ENCODE assay signal across 9 cellular contexts in genomic region chr6:156808287-156808686, GRCh38. TPM values are rescaled to one million over a fixed set of nuclear protein-coding genes. Genes with fewer than 3 reads are reported as not detected.
DNase-seq lines count a peak whose midpoint lies in the region; ATAC-seq, FAIRE-seq and TF ChIP-seq lines count a peak whose summit lies in the region.
"Had no signal": no experiment of that assay in that cellular context is flagged by ENCODE, and none has a peak within 500 bp of the region (broad histone marks: within the 10 kb centered on the region; RNA-seq: fewer than 3 reads in every experiment).

No MANE protein-coding gene starts in this region.

- H3K36me3 Mint-ChIP-seq in activated CD4-positive, alpha-beta T cell treated with anti-CD3 and anti-CD28 coated beads for 36 hours (ENCODE audit: low read depth), result peaks cover 20% of the 10 kb centered on the region
- no peaks in the 10 kb centered on the region for H3K36me3 Mint-ChIP-seq in chondrocyte (ENCODE audit: low read depth)

- peaks cover 6% of the 10 kb centered on the region for H3K9me3 Mint-ChIP-seq in activated CD4-positive, alpha-beta T cell treated with anti-CD3 and anti-CD28 coated beads for 36 hours (ENCODE audit: low read depth)
- peaks cover 3% of the 10 kb centered on the region for H3K9me3 Mint-ChIP-seq in chondrocyte (ENCODE audit: low read depth)

- CTCF ChIA-PET in activated CD4-positive, alpha-beta T cell treated with anti-CD3 and anti-CD28 coated beads for 36 hours (lab: Charles Lee), result no interaction called here

- H3K27ac ChIP-seq in temporal lobe (ENCODE audit: low read depth, low read length) (peak overlapping the region; percentile 40), kidney (ENCODE audit: low read depth in 2 of 2, low read length in 2 of 2) (no peak overlapping the region)

- no peak overlapping the region for H3K4me3 ChIP-seq in kidney (ENCODE audit: low read length in 2 of 2)

- H3K4me1 ChIP-seq in kidney (ENCODE audit: control insufficient read depth in 1 of 2, insufficient read depth in 1 of 2, low read depth in 1 of 2, low read length in 2 of 2), result peaks cover 5 to 17% of the 10 kb centered on the region in 2 donors

- no peak for DNase-seq in activated CD4-positive, alpha-beta T cell treated with anti-CD3 and anti-CD28 coated beads for 36 hours
- no peak for DNase-seq in activated CD4-positive, alpha-beta T cell treated with anti-CD3 and anti-CD28 coated beads for 4 hours
- DNase-seq in NCI-H526 treated with DMSO at 0.1 percent for 48 hours (lab: John Stamatoyannopoulos, UW) (peak; percentile 40), globus pallidus (ENCODE audit: low spot score) (peak; percentile 88), chondrocyte (ENCODE audit: low spot score) (no peak), OCI-M2 (lab: John Stamatoyannopoulos, UW; ENCODE audit: unreplicated experiment) (no peak), kidney (no peak)
- DNase-seq: activated CD4-positive, alpha-beta T cell treated with anti-CD3 and anti-CD28 coated beads, Interleukin-2, amount 10 ng/mL, durations not matched to agents 24 days and 14 days had no signal

- H3K36me3 ChIP-seq in kidney (ENCODE audit: control insufficient read depth in 1 of 2, insufficient read depth in 2 of 2, low read length in 2 of 2), result no peaks in the 10 kb centered on the region

- no peak overlapping the region for H3K9ac ChIP-seq in kidney (ENCODE audit: low read length in 2 of 2)

- FAIRE-seq in kidney (lab: Jason Lieb, UNC), result no peak

- intact Hi-C loops in activated CD4-positive, alpha-beta T cell treated with anti-CD3 and anti-CD28 coated beads for 36 hours (cut with DNase I, micrococcal nuclease), result no loop called here
- intact Hi-C loops in kidney (cut with DNase I), result no loop called here

- H3K9me3 ChIP-seq in kidney (ENCODE audit: control insufficient read depth in 1 of 2, low read length in 2 of 2), result peaks cover 0 to 4% of the 10 kb centered on the region in 2 donors

- TF ChIP-seq CTCF in chondrocyte (IDR thresholded peaks at IDR 0.05) (no peak), kidney (IDR thresholded peaks at IDR 0.05; ENCODE audit: borderline replicate concordance, extremely low read depth, insufficient read depth) (no peak)

- ATAC-seq in activated CD4-positive, alpha-beta T cell treated with anti-CD3 and anti-CD28 coated beads for 36 hours, result peak; percentile 57

- no peak overlapping the region for H3K4me3 Mint-ChIP-seq in activated CD4-positive, alpha-beta T cell treated with anti-CD3 and anti-CD28 coated beads for 36 hours
- H3K4me3 Mint-ChIP-seq in chondrocyte (ENCODE audit: unreplicated experiment), result no peak overlapping the region
- H3K4me3 Mint-ChIP-seq: activated CD4-positive, alpha-beta T cell treated with anti-CD3 and anti-CD28 coated beads, Interleukin-2, amount 10 ng/mL, durations not matched to agents 24 days and 14 days had no signal

- POLR2A ChIA-PET in activated CD4-positive, alpha-beta T cell treated with anti-CD3 and anti-CD28 coated beads for 36 hours (lab: Charles Lee), result no interaction called here

- peaks cover 85% of the 10 kb centered on the region for H3K4me1 Mint-ChIP-seq in activated CD4-positive, alpha-beta T cell treated with anti-CD3 and anti-CD28 coated beads for 36 hours
- peaks cover 44% of the 10 kb centered on the region for H3K4me1 Mint-ChIP-seq in chondrocyte (ENCODE audit: low read depth)

- peak overlapping the region; percentile 45 for H3K27ac Mint-ChIP-seq in activated CD4-positive, alpha-beta T cell treated with anti-CD3 and anti-CD28 coated beads for 36 hours
- H3K27ac Mint-ChIP-seq in chondrocyte (ENCODE audit: unreplicated experiment), result no peak overlapping the region
- H3K27ac Mint-ChIP-seq: activated CD4-positive, alpha-beta T cell treated with anti-CD3 and anti-CD28 coated beads, Interleukin-2, amount 10 ng/mL, durations not matched to agents 24 days and 14 days had no signal

- H3K27me3 Mint-ChIP-seq in activated CD4-positive, alpha-beta T cell treated with anti-CD3 and anti-CD28 coated beads for 36 hours, result no peaks in the 10 kb centered on the region
- no peaks in the 10 kb centered on the region for H3K27me3 Mint-ChIP-seq in chondrocyte (ENCODE audit: low read depth)
- H3K27me3 Mint-ChIP-seq: activated CD4-positive, alpha-beta T cell treated with anti-CD3 and anti-CD28 coated beads, Interleukin-2, amount 10 ng/mL, durations not matched to agents 24 days and 14 days had no signal

RNA-seq across cellular contexts. Expression of gene ARID1B, which starts 31.1 kb away (rescaled TPM):
- 10 to 100 TPM; 42.2 to 53.6 TPM for total RNA-seq in activated CD4-positive, alpha-beta T cell treated with anti-CD3 and anti-CD28 coated beads for 36 hours
- total RNA-seq in temporal lobe (77.7 TPM), chondrocyte (57.8 to 80.3 TPM (median 59.3 TPM) in 3 replicates), kidney (110 TPM)
- 16.4 TPM for polyA plus RNA-seq in kidney (ENCODE audit: insufficient read depth, low read depth, low replicate concordance)

Comparison
In these comparisons a context has a peak if more than half of its experiments do, and no peak if none do; other contexts are left out.
1. DNase-seq: peak in NCI-H526 treated with DMSO at 0.1 percent for 48 hours (single experiment) and globus pallidus (single experiment); none in activated CD4-positive, alpha-beta T cell treated with anti-CD3 and anti-CD28 coated beads for 36 hours (single experiment), activated CD4-positive, alpha-beta T cell treated with anti-CD3 and anti-CD28 coated beads for 4 hours (0 of 2), chondrocyte (single experiment), OCI-M2 (single experiment) and kidney (single experiment).